25 cellular contexts compared by ENCODE assay signal in the genomic region with DNA sequence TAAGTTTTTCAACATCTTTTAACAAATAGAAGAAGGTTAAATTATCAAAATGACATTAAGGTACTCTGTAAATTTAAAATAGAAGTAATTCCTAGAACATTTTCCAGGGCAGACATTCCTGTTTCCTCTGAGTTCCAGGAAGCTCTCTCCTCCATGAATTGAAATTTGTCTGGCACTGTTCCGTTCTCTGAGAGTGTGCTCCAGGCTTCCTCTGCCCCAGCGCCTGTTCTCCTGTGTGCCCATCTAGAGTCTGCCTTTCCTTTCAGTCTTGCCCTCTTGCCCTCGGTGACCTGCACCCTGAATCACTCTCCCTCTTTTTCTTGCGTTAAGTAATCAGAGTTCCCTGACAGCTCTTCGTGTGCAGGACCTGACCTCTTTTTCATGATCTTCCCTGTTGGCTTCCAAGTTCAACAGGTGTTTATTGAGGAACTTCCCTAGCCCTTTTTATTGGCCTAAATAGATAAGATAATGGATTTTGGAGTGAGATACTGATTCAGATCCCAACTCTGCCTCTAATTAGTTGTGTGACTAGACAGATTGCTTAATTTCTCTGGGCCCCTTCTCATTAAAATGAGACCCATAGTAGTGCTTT.
"Had no signal": no experiment of that assay in that cellular context is flagged by ENCODE, and none has a peak within 500 bp of the region (broad histone marks: within the 10 kb centered on the region; RNA-seq: fewer than 3 reads in every experiment).

No MANE protein-coding gene starts in this region.

- H3K27me3 ChIP-seq: esophagus squamous epithelium, hepatocyte, stomach, suprapubic skin, tibial artery had no signal

- H3K9me3 ChIP-seq: esophagus squamous epithelium, stomach, suprapubic skin, tibial artery had no signal

- FAIRE-seq: frontal cortex had no signal

- H3K4me3 ChIP-seq: esophagus squamous epithelium, hepatocyte, smooth muscle cell, stomach, suprapubic skin, tibial artery had no signal

- H3K4me1 ChIP-seq: esophagus squamous epithelium, stomach, suprapubic skin, tibial artery had no signal

- H3K27ac ChIP-seq: epithelial cell of prostate, esophagus squamous epithelium, hepatocyte, stomach, suprapubic skin, tibial artery, WERI-Rb-1 had no signal

- DNase-seq: activated CD4-positive, alpha-beta memory T cell treated with anti-CD3 and anti-CD28 coated beads, Interleukin-2, amount 10 ng/mL, durations not matched to agents 7 days and 5 days; activated CD4-positive, alpha-beta T cell treated with anti-CD3 and anti-CD28 coated beads, Interleukin-2, amount 10 ng/mL, durations not matched to agents 7 days and 5 days; activated CD8-positive, alpha-beta memory T cell treated with anti-CD3 and anti-CD28 coated beads, Interleukin-2, amount 50 U/mL, for 48 hours; activated naive CD8-positive, alpha-beta T cell treated with anti-CD3 and anti-CD28 coated beads, Interleukin-2, amount 50 U/mL, for 24 hours; activated T-cell treated with anti-CD3 and anti-CD28 coated beads, Interleukin-2, amount 50 U/mL, for 24 hours; amygdala; central memory CD4-positive, alpha-beta T cell; effector CD4-positive, alpha-beta T cell; esophagus squamous epithelium; islet precursor cell; mesenchymal stem cell; stimulated activated CD4-positive, alpha-beta T cell treated with anti-CD3 and anti-CD28 coated beads, Interleukin-1b, Interleukin-23, amount 100 ng/mL, for 48 hours; stimulated activated CD4-positive, alpha-beta T cell treated with anti-CD3 and anti-CD28 coated beads, Interleukin-4, amount 100 ng/mL, for 4 hours; stimulated activated CD8-positive, alpha-beta memory T cell treated with anti-CD3 and anti-CD28 coated beads, Interleukin-4, amount 100 ng/mL, for 48 hours; stimulated activated naive B cell treated with anti-CD40 and anti-IgM and Interleukin-4, amounts not matched to agents 10 μg/mL and 1 μg/mL and 100 μg/mL, for 72 hours; stomach; T-helper 17 cell; T1000; tibial artery had no signal
